ENCODE assay signal across 36 cellular contexts in genomic region chr13:36248700-36249099, GRCh38.
"Had no signal": no experiment of that assay in that cellular context is flagged by ENCODE, and none has a peak within 500 bp of the region (broad histone marks: within the 10 kb centered on the region; RNA-seq: fewer than 3 reads in every experiment).

No MANE protein-coding gene starts in this region.

- H3K4me3 ChIP-seq: MG63 had no signal

- DNase-seq: Karpas-422, Kasumi-1, MG63, MM.1S, MV-4-11, NCI-H1048, NCI-H1092, NCI-H1092 treated with DMSO at 0.1 percent for 48 hours, NCI-H1105, NCI-H1105 treated with DMSO at 0.1 percent for 48 hours, NCI-H1417, NCI-H1417 treated with DMSO at 0.1 percent for 48 hours, NCI-H1436, NCI-H1436 treated with DMSO at 0.1 percent for 48 hours, NCI-H146, NCI-H1694, NCI-H1694 treated with DMSO at 0.1 percent for 48 hours, NCI-H187, NCI-H187 treated with DMSO at 0.1 percent for 48 hours, NCI-H1930, NCI-H2029, NCI-H2029 treated with DMSO at 0.1 percent for 48 hours, NCI-H2081, NCI-H2081 treated with DMSO at 0.1 percent for 48 hours, NCI-H2171, NCI-H2171 treated with DMSO at 0.1 percent for 48 hours, NCI-H2227 treated with DMSO at 0.1 percent for 48 hours, NCI-H226, NCI-H345, NCI-H446, NCI-H446 treated with DMSO at 0.1 percent for 48 hours, NCI-H510A, NCI-H510A treated with DMSO at 0.1 percent for 48 hours, NCI-H524, NCI-H524 treated with DMSO at 0.1 percent for 48 hours, NCI-H526 had no signal

- H3K27me3 ChIP-seq: MG63 had no signal

- H3K36me3 ChIP-seq: MG63 had no signal
